Comparison of ENCODE assay signal across 1 cellular context in the genomic region with DNA sequence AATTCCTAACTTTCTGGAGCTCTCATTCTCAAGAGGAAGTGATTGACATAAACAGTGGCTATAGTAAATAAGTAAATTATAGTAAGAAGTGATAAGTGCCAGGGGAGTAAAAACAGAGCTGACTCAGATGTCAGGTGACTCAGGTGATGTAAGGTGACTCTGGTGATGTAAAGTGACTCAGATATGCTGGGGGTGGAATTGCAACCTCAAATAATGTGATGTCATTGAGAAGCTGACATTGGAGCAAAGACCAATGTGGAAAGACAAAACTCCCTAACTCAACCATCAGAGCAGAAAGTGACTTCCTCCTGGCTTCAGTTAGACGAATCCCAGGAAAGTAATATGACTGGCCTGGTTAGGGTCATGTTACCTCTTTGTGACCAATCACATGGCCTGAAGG.
TF ChIP-seq lines count a peak whose summit lies in the region.

No MANE protein-coding gene starts in this region.

TF ChIP-seq in K562, 482 proteins besides CTCF, POLR2A, EP300 and RAD21 (continued from another document):
- no peak for TF ChIP-seq KDM2B (CRISPR knock-in tag; IDR thresholded peaks at IDR 0.05)
- no peak for TF ChIP-seq SP1 (CRISPR knock-in tag; IDR thresholded peaks at IDR 0.05)
- TF ChIP-seq TAL1 (IDR thresholded peaks at IDR 0.05), result no peak
- no peak for TF ChIP-seq NCOA2 (IDR thresholded peaks at IDR 0.05; ENCODE audit: partially characterized antibody in 2 of 2)
- no peak for TF ChIP-seq PHF20 (IDR thresholded peaks at IDR 0.05; ENCODE audit: partially characterized antibody)
- no peak for TF ChIP-seq PHB2 (IDR thresholded peaks at IDR 0.05; ENCODE audit: low read depth)
- no peak for TF ChIP-seq ZNF507 (tag; conservative IDR thresholded peaks at IDR 0.05)
- TF ChIP-seq ZNF134 (CRISPR knock-in tag; conservative IDR thresholded peaks at IDR 0.05), result no peak
TF ChIP-seq in K562: peak in this region for 0.
